ENCODE assay signal across 26 cellular contexts in genomic region chr3:99568936-99569335, GRCh38.
"Had no signal": no experiment of that assay in that cellular context is flagged by ENCODE, and none has a peak within 500 bp of the region (broad histone marks: within the 10 kb centered on the region; RNA-seq: fewer than 3 reads in every experiment).

No MANE protein-coding gene starts in this region.

- H3K27me3 ChIP-seq: dorsolateral prefrontal cortex, foreskin keratinocyte, gastroesophageal sphincter, heart left ventricle, hepatocyte, left lung, pancreas, right atrium auricular region, stomach, thyroid gland, vagina had no signal

- H3K4me3 ChIP-seq: dorsolateral prefrontal cortex, gastroesophageal sphincter, heart left ventricle, hepatocyte, left lung, pancreas, prostate gland, right atrium auricular region, stomach, thyroid gland, vagina had no signal

- H3K36me3 Mint-ChIP-seq: stimulated activated effector memory CD8-positive, alpha-beta T cell treated with anti-CD3 and anti-CD28 coated beads, Interleukin-12 subunit alpha, Interleukin-12 subunit beta, amount 100 ng/mL, for 72 hours had no signal

- H3K36me3 ChIP-seq: gastroesophageal sphincter, heart left ventricle, left lung, pancreas, prostate gland, right atrium auricular region, stomach, thyroid gland, vagina had no signal

- H3K4me1 ChIP-seq: gastroesophageal sphincter, left lung, pancreas, right atrium auricular region, stomach, thyroid gland, vagina had no signal

- DNase-seq: dorsolateral prefrontal cortex; effector CD4-positive, alpha-beta T cell; foreskin keratinocyte; heart left ventricle; left cardiac atrium; left lung; mesendoderm; natural killer cell; occipital lobe; pancreas; stimulated activated CD4-positive, alpha-beta T cell treated with anti-CD3 and anti-CD28 coated beads, Interleukin-2, amount 100 ng/mL, for 24 hours; stimulated activated CD4-positive, alpha-beta T cell treated with anti-CD3 and anti-CD28 coated beads, Interleukin-4, amount 100 ng/mL, for 24 hours; stimulated activated naive CD4-positive, alpha-beta T cell treated with Interleukin-2 at 50 U/mL for 16 hours; stomach; thyroid gland had no signal

- H3K9me3 ChIP-seq: pancreas, prostate gland, right atrium auricular region, thyroid gland, vagina had no signal

- H2AFZ ChIP-seq: hepatocyte had no signal

- FAIRE-seq: colon, islet of Langerhans, pancreas had no signal

- H3K27ac Mint-ChIP-seq: natural killer cell; stimulated activated effector memory CD8-positive, alpha-beta T cell treated with anti-CD3 and anti-CD28 coated beads, Interleukin-12 subunit alpha, Interleukin-12 subunit beta, amount 100 ng/mL, for 72 hours had no signal

- H3K27ac ChIP-seq: dorsolateral prefrontal cortex, epithelial cell of prostate, foreskin keratinocyte, gastroesophageal sphincter, heart left ventricle, hepatocyte, left lung, pancreas, prostate gland, right atrium auricular region, stomach, thyroid gland, vagina had no signal

- H3K4me1 Mint-ChIP-seq: natural killer cell; stimulated activated effector memory CD8-positive, alpha-beta T cell treated with anti-CD3 and anti-CD28 coated beads, Interleukin-12 subunit alpha, Interleukin-12 subunit beta, amount 100 ng/mL, for 72 hours had no signal

- H3K4me2 ChIP-seq: hepatocyte had no signal

- H3K4me3 Mint-ChIP-seq: natural killer cell; stimulated activated effector memory CD8-positive, alpha-beta T cell treated with anti-CD3 and anti-CD28 coated beads, Interleukin-12 subunit alpha, Interleukin-12 subunit beta, amount 100 ng/mL, for 72 hours had no signal

- ATAC-seq: esophagus mucosa; foreskin keratinocyte; gastroesophageal sphincter; heart left ventricle; left cardiac atrium; left lung; natural killer cell; pancreas; sciatic nerve; stimulated activated effector memory CD8-positive, alpha-beta T cell treated with anti-CD3 and anti-CD28 coated beads, Interleukin-12 subunit alpha, Interleukin-12 subunit beta, amount 100 ng/mL, for 72 hours had no signal

- H3K79me2 ChIP-seq: hepatocyte had no signal
